ENCODE assay signal across 8 cellular contexts in the genomic region with DNA sequence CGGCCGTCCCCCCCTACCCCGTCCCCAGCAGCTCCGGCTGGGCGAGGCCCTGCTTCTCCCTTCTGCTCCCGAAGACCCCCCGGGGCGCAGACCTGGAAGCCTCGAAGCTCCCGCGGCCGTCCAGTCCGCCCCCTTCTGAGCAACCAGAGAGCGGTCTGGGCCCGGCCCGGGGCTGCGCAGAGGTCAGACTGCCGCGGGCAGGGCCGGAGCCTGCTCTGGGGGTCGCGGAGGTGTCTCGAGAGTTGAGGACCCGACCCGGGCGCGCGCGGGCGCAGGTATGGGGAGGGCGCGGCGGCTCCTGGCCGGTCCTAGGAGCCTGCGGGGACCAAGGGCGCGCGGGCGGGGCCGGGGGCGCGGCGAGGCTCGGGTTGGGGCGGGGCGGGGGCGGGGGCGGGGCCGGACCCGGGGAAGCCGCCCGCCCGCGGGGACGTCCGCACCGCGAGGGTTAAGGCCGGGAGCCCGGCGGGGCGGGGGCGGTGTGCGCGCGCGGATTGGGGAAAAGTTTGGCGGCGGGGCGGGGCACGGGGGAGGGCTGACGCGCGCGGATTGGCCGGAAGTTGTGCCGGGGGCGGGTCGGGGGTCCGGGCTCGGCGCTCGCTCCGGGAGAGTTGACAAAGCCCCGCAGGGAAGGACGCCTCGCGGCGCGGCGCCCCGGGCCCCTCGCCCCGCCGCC. TPM values are rescaled to one million over a fixed set of nuclear protein-coding genes. Genes with fewer than 3 reads are reported as not detected.
DNase-seq lines count a peak whose midpoint lies in the region; ATAC-seq and TF ChIP-seq lines count a peak whose summit lies in the region.

A gene with protein sequence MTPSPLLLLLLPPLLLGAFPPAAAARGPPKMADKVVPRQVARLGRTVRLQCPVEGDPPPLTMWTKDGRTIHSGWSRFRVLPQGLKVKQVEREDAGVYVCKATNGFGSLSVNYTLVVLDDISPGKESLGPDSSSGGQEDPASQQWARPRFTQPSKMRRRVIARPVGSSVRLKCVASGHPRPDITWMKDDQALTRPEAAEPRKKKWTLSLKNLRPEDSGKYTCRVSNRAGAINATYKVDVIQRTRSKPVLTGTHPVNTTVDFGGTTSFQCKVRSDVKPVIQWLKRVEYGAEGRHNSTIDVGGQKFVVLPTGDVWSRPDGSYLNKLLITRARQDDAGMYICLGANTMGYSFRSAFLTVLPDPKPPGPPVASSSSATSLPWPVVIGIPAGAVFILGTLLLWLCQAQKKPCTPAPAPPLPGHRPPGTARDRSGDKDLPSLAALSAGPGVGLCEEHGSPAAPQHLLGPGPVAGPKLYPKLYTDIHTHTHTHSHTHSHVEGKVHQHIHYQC (plus strand): TSS at position 605 of the 673 bp plus-strand sequence. CDS start 860 bp downstream, outside the sequence.

- intact Hi-C loops in CD4-positive, alpha-beta T cell (cut with DNase I, micrococcal nuclease) = loop anchor here (1.0 to 5.0 kb wide), 8 partner anchors 38 to 570 kb away; a partner anchor contains a TSS
- intact Hi-C loops in left colon (cut with DNase I, micrococcal nuclease) = no loop called here

- H3K4me1 Mint-ChIP-seq in CD4-positive, alpha-beta T cell (ENCODE audit: low read depth) = peaks cover 14% of the 10 kb centered on the region
- peaks cover 14% of the 10 kb centered on the region for H3K4me1 Mint-ChIP-seq in chondrocyte (ENCODE audit: low read depth)

- POLR2A ChIA-PET in CD4-positive, alpha-beta T cell (lab: Charles Lee) = interaction anchor here (0.6 to 3.0 kb wide), 7 partner anchors 38 to 701 kb away, joined by 3 to 14 read pairs (median 4); a partner anchor contains a TSS

- no peaks in the 10 kb centered on the region for H3K9me3 Mint-ChIP-seq in CD4-positive, alpha-beta T cell
- H3K9me3 Mint-ChIP-seq in chondrocyte (ENCODE audit: low read depth) = peaks cover 3% of the 10 kb centered on the region

- H3K4me3 Mint-ChIP-seq in CD4-positive, alpha-beta T cell = peak within 1 kb of the TSS; percentile 91
- H3K4me3 Mint-ChIP-seq in chondrocyte (ENCODE audit: unreplicated experiment) = peak within 1 kb of the TSS; percentile 73

- peaks cover 19% of the 10 kb centered on the region for H3K27me3 ChIP-seq in CD4-positive, alpha-beta T cell (ENCODE audit: control insufficient read depth, insufficient read depth, low read length)

- no peak for TF ChIP-seq CTCF in CD4-positive, alpha-beta T cell (IDR thresholded peaks at IDR 0.05)
- no peak for TF ChIP-seq CTCF in chondrocyte (IDR thresholded peaks at IDR 0.05)

- peak; percentile 84 to 95 (median 92) for DNase-seq in CD4-positive, alpha-beta T cell
- DNase-seq in NAMALWA (ENCODE audit: low spot score) (peak; percentile 85), chondrocyte (ENCODE audit: low spot score) (no peak), left colon (peak; percentile 93 to 97)
- peak; percentile 94 for DNase-seq in activated CD4-positive, alpha-beta T cell treated with anti-CD3 and anti-CD28 coated beads for 48 hours
- peak; percentile 86 to 88 for DNase-seq in stimulated activated CD4-positive, alpha-beta T cell treated with anti-CD3 and anti-CD28 coated beads, Interleukin-1b, Interleukin-23, amount 100 ng/mL, for 1 hour (ENCODE audit: low read depth in 2 of 2)

- H3K9me3 ChIP-seq in CD4-positive, alpha-beta T cell (ENCODE audit: control insufficient read depth, low read length) = no peaks in the 10 kb centered on the region

- peak; percentile 58 for ATAC-seq in CD4-positive, alpha-beta T cell (ENCODE audit: poor library complexity)
- ATAC-seq in GM21717 (IDR thresholded peaks at IDR 0.05; ENCODE audit: unreplicated experiment) (peak; percentile 33), left colon (peak; percentile 60), HG03520 (IDR thresholded peaks at IDR 0.05; ENCODE audit: unreplicated experiment) (no peak)

- H3K36me3 Mint-ChIP-seq in CD4-positive, alpha-beta T cell (ENCODE audit: low read depth) = peaks cover 5% of the 10 kb centered on the region
- H3K36me3 Mint-ChIP-seq in chondrocyte (ENCODE audit: low read depth) = peaks cover 4% of the 10 kb centered on the region

- peaks cover 37% of the 10 kb centered on the region for H3K27me3 Mint-ChIP-seq in CD4-positive, alpha-beta T cell
- H3K27me3 Mint-ChIP-seq in chondrocyte (ENCODE audit: low read depth) = peaks cover 7% of the 10 kb centered on the region

- peak within 1 kb of the TSS; percentile 62 for H3K27ac ChIP-seq in CD4-positive, alpha-beta T cell (ENCODE audit: low read depth, low read length)

- CTCF ChIA-PET in CD4-positive, alpha-beta T cell (lab: Charles Lee) = interaction anchor here (1.6 kb wide), 1 partner anchor 38 kb away, joined by 3 read pairs; a partner anchor contains a TSS

- H3K27ac Mint-ChIP-seq in CD4-positive, alpha-beta T cell = peak within 1 kb of the TSS; percentile 97
- H3K27ac Mint-ChIP-seq in chondrocyte (ENCODE audit: unreplicated experiment) = peak within 1 kb of the TSS; percentile 91

RNA-seq across cellular contexts. Expression of the gene that starts here (rescaled TPM):
- 10 to 100 TPM; 21.8 to 25.0 TPM for total RNA-seq in CD4-positive, alpha-beta T cell
- 70.4 to 76.3 TPM (median 75.7 TPM) in 3 replicates for total RNA-seq in chondrocyte
- 10 to 100 TPM; 17.0 to 17.2 TPM for total RNA-seq in left colon

Comparison
In these comparisons a context has a peak if more than half of its experiments do, and no peak if none do; other contexts are left out.
1. intact Hi-C loops: an anchor here in CD4-positive, alpha-beta T cell (1.0 to 5.0 kb wide); none called in left colon.